In genomic region chr12:109434556-109434955, GRCh38 we compare ENCODE assay signal across 27 cellular contexts.
"Had no signal": no experiment of that assay in that cellular context is flagged by ENCODE, and none has a peak within 500 bp of the region (broad histone marks: within the 10 kb centered on the region; RNA-seq: fewer than 3 reads in every experiment).

No MANE protein-coding gene starts in this region.

- H3K4me3 ChIP-seq: coronary artery, esophagus muscularis mucosa, heart right ventricle, left lung, neural progenitor cell, psoas muscle, sigmoid colon, thoracic aorta, transverse colon, upper lobe of right lung, uterus had no signal

- H3K4me1 ChIP-seq: left lung, neural progenitor cell, uterus had no signal

- H3K9ac ChIP-seq: neural progenitor cell had no signal

- H3K27me3 ChIP-seq: esophagus muscularis mucosa, heart right ventricle, left lung, neural progenitor cell, sigmoid colon, transverse colon, upper lobe of right lung, uterus had no signal

- H3K9me3 Mint-ChIP-seq: effector memory CD8-positive, alpha-beta T cell; naive thymus-derived CD4-positive, alpha-beta T cell; nephron; stimulated activated effector memory CD8-positive, alpha-beta T cell treated with anti-CD3 and anti-CD28 coated beads, Interleukin-12 subunit alpha, Interleukin-12 subunit beta, amount 100 ng/mL, for 72 hours had no signal

- H3K36me3 Mint-ChIP-seq: naive thymus-derived CD4-positive, alpha-beta T cell; stimulated activated effector memory CD8-positive, alpha-beta T cell treated with anti-CD3 and anti-CD28 coated beads, Interleukin-12 subunit alpha, Interleukin-12 subunit beta, amount 100 ng/mL, for 72 hours had no signal

- H3K27me3 Mint-ChIP-seq: effector memory CD8-positive, alpha-beta T cell; naive thymus-derived CD4-positive, alpha-beta T cell had no signal

- H3K9me3 ChIP-seq: esophagus muscularis mucosa, heart right ventricle, left lung, psoas muscle, sigmoid colon, thoracic aorta, transverse colon, upper lobe of right lung, uterus had no signal

- H3K36me3 ChIP-seq: esophagus muscularis mucosa, left lung, neural progenitor cell, sigmoid colon, thoracic aorta, transverse colon, upper lobe of right lung, uterus had no signal

- H3K27ac Mint-ChIP-seq: effector memory CD8-positive, alpha-beta T cell; neural progenitor cell; stimulated activated effector memory CD8-positive, alpha-beta T cell treated with anti-CD3 and anti-CD28 coated beads, Interleukin-12 subunit alpha, Interleukin-12 subunit beta, amount 100 ng/mL, for 72 hours had no signal

- H3K27ac ChIP-seq: coronary artery, epithelial cell of prostate, esophagus muscularis mucosa, left lung, neural progenitor cell, psoas muscle, sigmoid colon, thoracic aorta, transverse colon, upper lobe of right lung, uterus had no signal

- ATAC-seq: effector memory CD8-positive, alpha-beta T cell; naive thymus-derived CD4-positive, alpha-beta T cell; psoas muscle; right cardiac atrium; stimulated activated effector memory CD8-positive, alpha-beta T cell treated with anti-CD3 and anti-CD28 coated beads, Interleukin-12 subunit alpha, Interleukin-12 subunit beta, amount 100 ng/mL, for 72 hours; upper lobe of right lung had no signal

- H3K4me2 ChIP-seq: neural progenitor cell had no signal

- DNase-seq: dermis blood vessel endothelial cell; effector memory CD8-positive, alpha-beta T cell; foreskin melanocyte; glutamatergic neuron; heart right ventricle; hippocampal formation; left cardiac atrium; left lung; mesenchymal stem cell; midbrain; naive thymus-derived CD4-positive, alpha-beta T cell; psoas muscle; right cardiac atrium; sigmoid colon; stimulated activated CD4-positive, alpha-beta T cell treated with anti-CD3 and anti-CD28 coated beads, Interleukin-2, amount 100 ng/mL, for 24 hours; stimulated activated CD4-positive, alpha-beta T cell treated with anti-CD3 and anti-CD28 coated beads, Interleukin-4, amount 100 ng/mL, for 24 hours; stimulated activated naive CD4-positive, alpha-beta T cell treated with Interleukin-2 at 50 U/mL for 16 hours; transverse colon; upper lobe of right lung; uterus had no signal

- H3K4me3 Mint-ChIP-seq: effector memory CD8-positive, alpha-beta T cell; naive thymus-derived CD4-positive, alpha-beta T cell; nephron; neural progenitor cell; stimulated activated effector memory CD8-positive, alpha-beta T cell treated with anti-CD3 and anti-CD28 coated beads, Interleukin-12 subunit alpha, Interleukin-12 subunit beta, amount 100 ng/mL, for 72 hours had no signal

- H2AFZ ChIP-seq: neural progenitor cell had no signal
